ENCODE assay signal across 31 cellular contexts in genomic region chr15:29589975-29590374, GRCh38.
"Had no signal": no experiment of that assay in that cellular context is flagged by ENCODE, and none has a peak within 500 bp of the region (broad histone marks: within the 10 kb centered on the region; RNA-seq: fewer than 3 reads in every experiment).

No MANE protein-coding gene starts in this region.

- H3K4me3 ChIP-seq: ascending aorta, breast epithelium, coronary artery, esophagus squamous epithelium, gastroesophageal sphincter had no signal

- ATAC-seq: activated CD4-positive, CD25-positive, alpha-beta regulatory T cell treated with anti-CD3 and anti-CD28 coated beads, Interleukin-2, amount 50 U/mL, for 24 hours; activated CD8-positive, alpha-beta memory T cell treated with anti-CD3 and anti-CD28 coated beads, Interleukin-2, amount 10 ng/mL, durations not matched to agents 7 days and 5 days; activated CD8-positive, alpha-beta T cell treated with anti-CD3 and anti-CD28 coated beads, Interleukin-2, amount 10 ng/mL, durations not matched to agents 7 days and 5 days; activated naive CD4-positive, alpha-beta T cell treated with anti-CD3 and anti-CD28 coated beads, Interleukin-2, amount 50 U/mL, for 72 hours; activated T-cell treated with anti-CD3 and anti-CD28 coated beads, Interleukin-2, amount 50 U/mL, for 72 hours; gastroesophageal sphincter; T-helper 17 cell had no signal

- H3K9me3 ChIP-seq: ascending aorta, breast epithelium, esophagus squamous epithelium, gastroesophageal sphincter had no signal

- H3K4me1 ChIP-seq: ascending aorta, breast epithelium, esophagus squamous epithelium, gastroesophageal sphincter had no signal

- H3K27me3 Mint-ChIP-seq: activated B cell treated with CpG ODN at 0.5 μM for 24 hours; activated CD4-positive, alpha-beta memory T cell treated with anti-CD3 and anti-CD28 coated beads for 36 hours; activated CD4-positive, alpha-beta T cell treated with anti-CD3 and anti-CD28 coated beads, Interleukin-2, amount 10 ng/mL, durations not matched to agents 24 days and 14 days; activated CD8-positive, alpha-beta memory T cell treated with anti-CD3 and anti-CD28 coated beads, Interleukin-2, amount 10 ng/mL, durations not matched to agents 7 days and 5 days; central memory CD8-positive, alpha-beta T cell; dendritic cell treated with granulocyte-macrophage colony-stimulating factor and Interleukin-4, amounts not matched to agents 40 ng/mL and 50 ng/mL, for 4 days; T-helper 17 cell had no signal

- H3K36me3 ChIP-seq: ascending aorta, breast epithelium, esophagus squamous epithelium, gastroesophageal sphincter had no signal

- H3K36me3 Mint-ChIP-seq: activated CD4-positive, alpha-beta memory T cell treated with anti-CD3 and anti-CD28 coated beads for 36 hours; activated CD8-positive, alpha-beta memory T cell treated with anti-CD3 and anti-CD28 coated beads, Interleukin-2, amount 10 ng/mL, durations not matched to agents 7 days and 5 days; activated naive CD4-positive, alpha-beta T cell treated with anti-CD3 and anti-CD28 coated beads, Interleukin-2, amount 10 ng/mL, durations not matched to agents 7 days and 5 days; activated naive CD4-positive, alpha-beta T cell treated with anti-CD3 and anti-CD28 coated beads, Interleukin-2, amount 50 U/mL, for 72 hours; activated naive CD8-positive, alpha-beta T cell treated with anti-CD3 and anti-CD28 coated beads, Interleukin-2, amount 10 ng/mL, durations not matched to agents 7 days and 5 days; brain had no signal

- H3K27me3 ChIP-seq: ascending aorta, breast epithelium, dorsolateral prefrontal cortex had no signal

- H3K9me3 Mint-ChIP-seq: activated CD4-positive, alpha-beta memory T cell treated with anti-CD3 and anti-CD28 coated beads for 36 hours; activated CD4-positive, alpha-beta T cell treated with anti-CD3 and anti-CD28 coated beads, Interleukin-2, amount 10 ng/mL, durations not matched to agents 24 days and 14 days; activated naive CD4-positive, alpha-beta T cell treated with anti-CD3 and anti-CD28 coated beads, Interleukin-2, amount 10 ng/mL, durations not matched to agents 7 days and 5 days; activated naive CD4-positive, alpha-beta T cell treated with anti-CD3 and anti-CD28 coated beads, Interleukin-2, amount 50 U/mL, for 72 hours; activated naive CD8-positive, alpha-beta T cell treated with anti-CD3 and anti-CD28 coated beads, Interleukin-2, amount 10 ng/mL, durations not matched to agents 7 days and 5 days; activated T-cell treated with anti-CD3 and anti-CD28 coated beads, Interleukin-2, amount 50 U/mL, for 72 hours; dendritic cell treated with granulocyte-macrophage colony-stimulating factor and Interleukin-4, amounts not matched to agents 40 ng/mL and 50 ng/mL, for 4 days; T-helper 2 cell treated with Interferon-gamma antibody and Interleukin-4, amounts not matched to agents 5 μg/mL and 100 μg/mL, for 36 hours had no signal

- H3K4me1 Mint-ChIP-seq: activated B cell treated with CpG ODN at 0.5 μM for 24 hours; activated CD4-positive, alpha-beta T cell treated with anti-CD3 and anti-CD28 coated beads, Interleukin-2, amount 10 ng/mL, durations not matched to agents 24 days and 14 days; activated CD8-positive, alpha-beta memory T cell treated with anti-CD3 and anti-CD28 coated beads, Interleukin-2, amount 10 ng/mL, durations not matched to agents 7 days and 5 days; activated naive CD4-positive, alpha-beta T cell treated with anti-CD3 and anti-CD28 coated beads, Interleukin-2, amount 10 ng/mL, durations not matched to agents 7 days and 5 days; activated naive CD8-positive, alpha-beta T cell treated with anti-CD3 and anti-CD28 coated beads, Interleukin-2, amount 10 ng/mL, durations not matched to agents 7 days and 5 days; central memory CD8-positive, alpha-beta T cell; T-helper 17 cell had no signal

- DNase-seq: activated B cell treated with CpG ODN at 0.5 μM for 24 hours; activated CD4-positive, alpha-beta memory T cell treated with anti-CD3 and anti-CD28 coated beads for 36 hours; activated CD4-positive, alpha-beta T cell treated with anti-CD3 and anti-CD28 coated beads, Interleukin-2, amount 10 ng/mL, durations not matched to agents 24 days and 14 days; activated CD8-positive, alpha-beta memory T cell treated with anti-CD3 and anti-CD28 coated beads, Interleukin-2, amount 10 ng/mL, durations not matched to agents 7 days and 5 days; activated CD8-positive, alpha-beta memory T cell treated with anti-CD3 and anti-CD28 coated beads, Interleukin-2, amount 50 U/mL, for 48 hours; activated CD8-positive, alpha-beta T cell treated with anti-CD3 and anti-CD28 coated beads, Interleukin-2, amount 10 ng/mL, durations not matched to agents 7 days and 5 days; activated gamma-delta T cell; activated naive CD4-positive, alpha-beta T cell; activated naive CD4-positive, alpha-beta T cell treated with anti-CD3 and anti-CD28 coated beads, Interleukin-2, amount 10 ng/mL, durations not matched to agents 7 days and 5 days; activated naive CD8-positive, alpha-beta T cell treated with anti-CD3 and anti-CD28 coated beads, Interleukin-2, amount 10 ng/mL, durations not matched to agents 7 days and 5 days; activated T-cell treated with anti-CD3 and anti-CD28 coated beads for 4 hours; activated T-cell treated with anti-CD3 and anti-CD28 coated beads, Interleukin-2, amount 50 U/mL, for 24 hours; activated T-cell treated with anti-CD3 and anti-CD28 coated beads, Interleukin-2, amount 50 U/mL, for 72 hours; dorsolateral prefrontal cortex; effector memory CD4-positive, alpha-beta T cell; erythroblast; esophagus squamous epithelium; hippocampal formation; T-helper 1 cell; T-helper 17 cell; T1000 had no signal

- H3K27ac Mint-ChIP-seq: activated B cell treated with CpG ODN at 0.5 μM for 24 hours; activated CD4-positive, alpha-beta memory T cell treated with anti-CD3 and anti-CD28 coated beads for 36 hours; activated CD4-positive, alpha-beta T cell treated with anti-CD3 and anti-CD28 coated beads, Interleukin-2, amount 10 ng/mL, durations not matched to agents 24 days and 14 days; activated CD8-positive, alpha-beta memory T cell treated with anti-CD3 and anti-CD28 coated beads, Interleukin-2, amount 10 ng/mL, durations not matched to agents 7 days and 5 days; activated CD8-positive, alpha-beta T cell treated with anti-CD3 and anti-CD28 coated beads, Interleukin-2, amount 10 ng/mL, durations not matched to agents 7 days and 5 days; activated naive CD4-positive, alpha-beta T cell treated with anti-CD3 and anti-CD28 coated beads, Interleukin-2, amount 10 ng/mL, durations not matched to agents 7 days and 5 days; activated naive CD4-positive, alpha-beta T cell treated with anti-CD3 and anti-CD28 coated beads, Interleukin-2, amount 50 U/mL, for 72 hours; activated naive CD8-positive, alpha-beta T cell treated with anti-CD3 and anti-CD28 coated beads, Interleukin-2, amount 10 ng/mL, durations not matched to agents 7 days and 5 days; activated T-cell treated with anti-CD3 and anti-CD28 coated beads, Interleukin-2, amount 50 U/mL, for 24 hours; activated T-cell treated with anti-CD3 and anti-CD28 coated beads, Interleukin-2, amount 50 U/mL, for 72 hours; dendritic cell treated with granulocyte-macrophage colony-stimulating factor and Interleukin-4, amounts not matched to agents 40 ng/mL and 50 ng/mL, for 4 days; T-helper 17 cell; T-helper 2 cell treated with Interferon-gamma antibody and Interleukin-4, amounts not matched to agents 5 μg/mL and 100 μg/mL, for 36 hours had no signal

- H3K4me3 Mint-ChIP-seq: activated B cell treated with CpG ODN at 0.5 μM for 24 hours; activated CD4-positive, alpha-beta memory T cell treated with anti-CD3 and anti-CD28 coated beads for 36 hours; activated CD4-positive, alpha-beta T cell treated with anti-CD3 and anti-CD28 coated beads, Interleukin-2, amount 10 ng/mL, durations not matched to agents 24 days and 14 days; activated CD8-positive, alpha-beta memory T cell treated with anti-CD3 and anti-CD28 coated beads, Interleukin-2, amount 10 ng/mL, durations not matched to agents 7 days and 5 days; activated CD8-positive, alpha-beta T cell treated with anti-CD3 and anti-CD28 coated beads, Interleukin-2, amount 10 ng/mL, durations not matched to agents 7 days and 5 days; activated naive CD4-positive, alpha-beta T cell treated with anti-CD3 and anti-CD28 coated beads, Interleukin-2, amount 10 ng/mL, durations not matched to agents 7 days and 5 days; activated naive CD8-positive, alpha-beta T cell treated with anti-CD3 and anti-CD28 coated beads, Interleukin-2, amount 10 ng/mL, durations not matched to agents 7 days and 5 days; activated T-cell treated with anti-CD3 and anti-CD28 coated beads, Interleukin-2, amount 50 U/mL, for 24 hours; activated T-cell treated with anti-CD3 and anti-CD28 coated beads, Interleukin-2, amount 50 U/mL, for 72 hours; central memory CD8-positive, alpha-beta T cell; dendritic cell treated with granulocyte-macrophage colony-stimulating factor and Interleukin-4, amounts not matched to agents 40 ng/mL and 50 ng/mL, for 4 days; T-helper 17 cell; T-helper 2 cell treated with Interferon-gamma antibody and Interleukin-4, amounts not matched to agents 5 μg/mL and 100 μg/mL, for 36 hours had no signal

- H3K27ac ChIP-seq: ascending aorta, breast epithelium, coronary artery, dorsolateral prefrontal cortex, esophagus squamous epithelium, gastroesophageal sphincter had no signal
